9 cellular contexts compared by ENCODE assay signal in genomic region chr10:102802920-102803534, GRCh38. TPM values are rescaled to one million over a fixed set of nuclear protein-coding genes. Genes with fewer than 3 reads are reported as not detected.
DNase-seq lines count a peak whose midpoint lies in the region; ATAC-seq, FAIRE-seq and TF ChIP-seq lines count a peak whose summit lies in the region.
"Had no signal": no experiment of that assay in that cellular context is flagged by ENCODE, and none has a peak within 500 bp of the region (broad histone marks: within the 10 kb centered on the region; RNA-seq: fewer than 3 reads in every experiment).

No MANE protein-coding gene starts in this region.

- H3K9me3 Mint-ChIP-seq in CD8-positive, alpha-beta memory T cell = no peaks in the 10 kb centered on the region

- no peak overlapping the region for H3K4me3 ChIP-seq in CD8-positive, alpha-beta memory T cell (ENCODE audit: low read length)
- no peak overlapping the region for H3K4me3 ChIP-seq in dorsolateral prefrontal cortex
- no peak overlapping the region for H3K4me3 ChIP-seq in muscle layer of colon (ENCODE audit: low read depth in 1 of 2, low read length in 2 of 2)

- H3K27ac Mint-ChIP-seq in CD8-positive, alpha-beta memory T cell = peak overlapping the region in 6 of 8 donors; percentile 15 to 82 (median 54)

- no peak for TF ChIP-seq CTCF in dorsolateral prefrontal cortex (IDR thresholded peaks at IDR 0.05 in 54 of 56, conservative IDR thresholded peaks at IDR 0.05 in 2 of 56; ENCODE audit: low read depth in 1 of 56, partially characterized antibody in 56 of 56)

- intact Hi-C loops in dorsolateral prefrontal cortex (cut with DNase I) = no loop called here

- no peaks in the 10 kb centered on the region for H3K27me3 Mint-ChIP-seq in CD8-positive, alpha-beta memory T cell

- no peaks in the 10 kb centered on the region for H3K4me1 ChIP-seq in CD8-positive, alpha-beta memory T cell (ENCODE audit: insufficient read depth, low read length)
- peaks cover 45% of the 10 kb centered on the region for H3K4me1 ChIP-seq in muscle layer of colon (ENCODE audit: insufficient read depth, low read length)

- H3K4me1 Mint-ChIP-seq in CD8-positive, alpha-beta memory T cell = peaks cover 20 to 30% (median 30%) of the 10 kb centered on the region in 3 donors

- POLR2A ChIA-PET in CD8-positive, alpha-beta memory T cell (lab: Charles Lee) = no interaction called here

- no peak for FAIRE-seq in frontal cortex (lab: Jason Lieb, UNC)
- FAIRE-seq: islet of Langerhans had no signal

- H3K36me3 ChIP-seq in CD8-positive, alpha-beta memory T cell (ENCODE audit: insufficient read depth, low read length) = peaks cover 23% of the 10 kb centered on the region
- peaks cover 25% of the 10 kb centered on the region for H3K36me3 ChIP-seq in muscle layer of colon (ENCODE audit: insufficient read depth, low read length)

- H3K27ac ChIP-seq in CD8-positive, alpha-beta memory T cell (ENCODE audit: low read depth, low read length) = no peak overlapping the region
- H3K27ac ChIP-seq in dorsolateral prefrontal cortex (peak overlapping the region in 40 of 59 donors; percentile 1 to 82 (median 61)), muscle layer of colon (ENCODE audit: low read depth, low read length) (peak overlapping the region; percentile 35)

- H3K4me3 Mint-ChIP-seq in CD8-positive, alpha-beta memory T cell = no peak overlapping the region

- CTCF ChIA-PET in CD8-positive, alpha-beta memory T cell (lab: Charles Lee) = interaction anchor here (0.8 kb wide), 1 partner anchor 65 kb away, joined by 4 read pairs; no protein-coding TSS in a partner anchor

- peaks cover 5 to 69% (median 18%) of the 10 kb centered on the region in 3 donors for H3K36me3 Mint-ChIP-seq in CD8-positive, alpha-beta memory T cell

- peak overlapping the region; percentile 16 for H3K9ac ChIP-seq in muscle layer of colon (ENCODE audit: low read length)

- no peaks in the 10 kb centered on the region for H3K9me3 ChIP-seq in CD8-positive, alpha-beta memory T cell (ENCODE audit: low read length)
- no peaks in the 10 kb centered on the region for H3K9me3 ChIP-seq in muscle layer of colon (ENCODE audit: low read length)

- DNase-seq in CD8-positive, alpha-beta memory T cell = no peak
- DNase-seq in MV-4-11 (lab: John Stamatoyannopoulos, UW) (peak; percentile 1), dorsolateral prefrontal cortex (no peak), DMS53 treated with DMSO at 0.1 percent for 48 hours (lab: John Stamatoyannopoulos, UW; ENCODE audit: unreplicated experiment) (no peak), SKM-1 (lab: John Stamatoyannopoulos, UW; ENCODE audit: unreplicated experiment) (no peak), frontal cortex (ENCODE audit: low spot score in 2 of 2) (no peak)

- H3K27me3 ChIP-seq in CD8-positive, alpha-beta memory T cell (ENCODE audit: insufficient read depth, low read length, poor library complexity, severe bottlenecking) = no peaks in the 10 kb centered on the region
- H3K27me3 ChIP-seq in dorsolateral prefrontal cortex (no peaks in the 10 kb centered on the region), muscle layer of colon (ENCODE audit: control insufficient read depth in 1 of 2, insufficient read depth in 2 of 2, low read length in 2 of 2) (no peaks in the 10 kb centered on the region)

- no peak for ATAC-seq in GM18868 (IDR thresholded peaks at IDR 0.05; ENCODE audit: unreplicated experiment)

RNA-seq across cellular contexts. Expression of gene CYP17A1, which starts 34.2 kb away (rescaled TPM):
- not detected for total RNA-seq in CD8-positive, alpha-beta memory T cell
- 0.13 TPM for polyA plus RNA-seq in CD8-positive, alpha-beta memory T cell
- total RNA-seq in dorsolateral prefrontal cortex (1 to 10 TPM in 2 of 120 experiments, not detected in 118; 3.8 to 4.8 TPM), frontal cortex (not detected)

RNA-seq across cellular contexts. Expression of gene BORCS7, which starts 51.0 kb away (rescaled TPM):
- 10 to 100 TPM in 1 of 2 experiments, 1 to 10 TPM in 1; 9.8 to 11.3 TPM for total RNA-seq in CD8-positive, alpha-beta memory T cell
- polyA plus RNA-seq in CD8-positive, alpha-beta memory T cell = 39.2 TPM
- total RNA-seq in dorsolateral prefrontal cortex (10 to 100 TPM; 13.2 to 36.5 (median 22.8) TPM), frontal cortex (31.0 TPM)

RNA-seq across cellular contexts. Expression of gene WBP1L, which starts 59.3 kb away (rescaled TPM):
- 10 to 100 TPM; 16.0 to 17.8 TPM for total RNA-seq in CD8-positive, alpha-beta memory T cell
- polyA plus RNA-seq in CD8-positive, alpha-beta memory T cell = 28.5 TPM
- 10 to 100 TPM; 27.9 to 71.0 (median 38.0) TPM for total RNA-seq in dorsolateral prefrontal cortex
- 15.5 TPM for total RNA-seq in frontal cortex
